1 cellular context compared by ENCODE assay signal in genomic region chr1:155940531-155940992, GRCh38.
TF ChIP-seq lines count a peak whose summit lies in the region.

No MANE protein-coding gene starts in this region.

TF ChIP-seq in HepG2, 621 proteins besides CTCF, POLR2A, EP300 and RAD21 (continued from another document and continues in another):
- TF ChIP-seq ZNF414 (CRISPR knock-in tag; IDR thresholded peaks at IDR 0.05) = no peak
- no peak for TF ChIP-seq RERE (CRISPR knock-in tag; IDR thresholded peaks at IDR 0.05; ENCODE audit: low read depth)
- TF ChIP-seq ONECUT2 (CRISPR knock-in tag; IDR thresholded peaks at IDR 0.05) = no peak
- TF ChIP-seq FOXK2 (IDR thresholded peaks at IDR 0.05) = no peak
- TF ChIP-seq ZNF652 (CRISPR knock-in tag; IDR thresholded peaks at IDR 0.05; ENCODE audit: borderline replicate concordance, low read depth) = no peak
- TF ChIP-seq ATF5 (CRISPR knock-in tag; IDR thresholded peaks at IDR 0.05; ENCODE audit: low read depth) = no peak
- TF ChIP-seq ZNF326 (CRISPR knock-in tag; IDR thresholded peaks at IDR 0.05; ENCODE audit: borderline replicate concordance) = no peak
- no peak for TF ChIP-seq ZNF567 (CRISPR knock-in tag; IDR thresholded peaks at IDR 0.05; ENCODE audit: borderline replicate concordance)
- TF ChIP-seq KDM5B (CRISPR knock-in tag; IDR thresholded peaks at IDR 0.05; ENCODE audit: borderline replicate concordance) = no peak
- no peak for TF ChIP-seq FIP1L1 (IDR thresholded peaks at IDR 0.05; ENCODE audit: borderline replicate concordance, insufficient read depth, low read depth, low read length)
- no peak for TF ChIP-seq XRCC5 (optimal IDR thresholded peaks at IDR 0.05; ENCODE audit: low read length)
- TF ChIP-seq SAFB2 (CRISPR knock-in tag; IDR thresholded peaks at IDR 0.05; ENCODE audit: borderline replicate concordance, low read depth) = peak; percentile 7; the same call in 1 of the 2 replicates
- 0 out of 2 replicates have a peak, but pooled peaks have one; percentile 40 for TF ChIP-seq ZNF143 (CRISPR knock-in tag; IDR thresholded peaks at IDR 0.05)
- no peak for TF ChIP-seq ZNF34 (CRISPR knock-in tag; IDR thresholded peaks at IDR 0.05; ENCODE audit: borderline replicate concordance)
- peak; percentile 66; the same call in 1 of the 2 replicates for TF ChIP-seq ZNF747 (CRISPR knock-in tag; IDR thresholded peaks at IDR 0.05; ENCODE audit: borderline replicate concordance)
- peak; percentile 68; the same call in 1 of the 2 replicates for TF ChIP-seq THAP11 (CRISPR knock-in tag; IDR thresholded peaks at IDR 0.05)
- no peak for TF ChIP-seq ZNF616 (CRISPR knock-in tag; IDR thresholded peaks at IDR 0.05; ENCODE audit: low read depth)
- TF ChIP-seq TAF15 (IDR thresholded peaks at IDR 0.05; ENCODE audit: low read depth, low read length, poor library complexity, severe bottlenecking) = no peak
- no peak for TF ChIP-seq MTF1 (CRISPR knock-in tag; IDR thresholded peaks at IDR 0.05)
- no peak for TF ChIP-seq ZNF337 (CRISPR knock-in tag; IDR thresholded peaks at IDR 0.05; ENCODE audit: borderline replicate concordance, low read depth)
- no peak for TF ChIP-seq ZNF367 (CRISPR knock-in tag; IDR thresholded peaks at IDR 0.05; ENCODE audit: borderline replicate concordance)
- TF ChIP-seq JARID2 (CRISPR knock-in tag; IDR thresholded peaks at IDR 0.05; ENCODE audit: insufficient replicate concordance) = no peak
- peak; percentile 92 for TF ChIP-seq ZSCAN29 (CRISPR knock-in tag; conservative IDR thresholded peaks at IDR 0.05)
- no peak for TF ChIP-seq ZNF781 (CRISPR knock-in tag; IDR thresholded peaks at IDR 0.05; ENCODE audit: borderline replicate concordance, not compliant biosample characterization)
- no peak for TF ChIP-seq ZFP36L1 (CRISPR knock-in tag; IDR thresholded peaks at IDR 0.05)
- no peak for TF ChIP-seq ZNF660 (CRISPR knock-in tag; IDR thresholded peaks at IDR 0.05; ENCODE audit: borderline replicate concordance, low read depth)
- TF ChIP-seq MED1 (CRISPR knock-in tag; IDR thresholded peaks at IDR 0.05) = peak; percentile 90
- no peak for TF ChIP-seq DBP (CRISPR knock-in tag; IDR thresholded peaks at IDR 0.05; ENCODE audit: not compliant biosample characterization)
- TF ChIP-seq PLRG1 (conservative IDR thresholded peaks at IDR 0.05) = no peak
- no peak for TF ChIP-seq STAG1 (CRISPR knock-in tag; IDR thresholded peaks at IDR 0.05)
- TF ChIP-seq STAT5B (CRISPR knock-in tag; IDR thresholded peaks at IDR 0.05) = no peak
- no peak for TF ChIP-seq KMT2A (CRISPR knock-in tag; IDR thresholded peaks at IDR 0.05)
- no peak for TF ChIP-seq DDIT3 (CRISPR knock-in tag; IDR thresholded peaks at IDR 0.05)
- TF ChIP-seq SP2 (CRISPR knock-in tag; IDR thresholded peaks at IDR 0.05) = no peak
- TF ChIP-seq ZNF780A (CRISPR knock-in tag; IDR thresholded peaks at IDR 0.05) = no peak
- TF ChIP-seq ZNF629 (CRISPR knock-in tag; conservative IDR thresholded peaks at IDR 0.05) = no peak
- no peak for TF ChIP-seq ZNF207 (IDR thresholded peaks at IDR 0.05; ENCODE audit: borderline replicate concordance)
- TF ChIP-seq HOXA3 (CRISPR knock-in tag; IDR thresholded peaks at IDR 0.05) = peak; percentile 80
- TF ChIP-seq BRF2 (CRISPR knock-in tag; IDR thresholded peaks at IDR 0.05) = no peak
- no peak for TF ChIP-seq GTF2F1 (IDR thresholded peaks at IDR 0.05; ENCODE audit: low read length)
- peak; percentile 53 for TF ChIP-seq HDAC2 (CRISPR knock-in tag; IDR thresholded peaks at IDR 0.05)
- TF ChIP-seq SP4 (CRISPR knock-in tag; IDR thresholded peaks at IDR 0.05) = no peak
- TF ChIP-seq TRIM24 (CRISPR knock-in tag; IDR thresholded peaks at IDR 0.05) = no peak
- TF ChIP-seq SKIL (CRISPR knock-in tag; IDR thresholded peaks at IDR 0.05; ENCODE audit: borderline replicate concordance) = no peak
- TF ChIP-seq ASH2L (IDR thresholded peaks at IDR 0.05; ENCODE audit: insufficient read length, low read depth, low read length) = peak; percentile 31
- no peak for TF ChIP-seq ZNF513 (CRISPR knock-in tag; conservative IDR thresholded peaks at IDR 0.05)
- TF ChIP-seq FOSL1 (CRISPR knock-in tag; IDR thresholded peaks at IDR 0.05; ENCODE audit: borderline replicate concordance) = no peak
- no peak for TF ChIP-seq ZNF891 (CRISPR knock-in tag; IDR thresholded peaks at IDR 0.05)
- peak; percentile 61; the same call in 1 of the 2 replicates for TF ChIP-seq SP5 (CRISPR knock-in tag; IDR thresholded peaks at IDR 0.05; ENCODE audit: borderline replicate concordance, low read depth)
- TF ChIP-seq KDM5A (IDR thresholded peaks at IDR 0.05; ENCODE audit: borderline replicate concordance, low read length) = no peak
- TF ChIP-seq ZNF101 (CRISPR knock-in tag; IDR thresholded peaks at IDR 0.05; ENCODE audit: borderline replicate concordance, low read depth) = no peak
- TF ChIP-seq ZNF761 (CRISPR knock-in tag; conservative IDR thresholded peaks at IDR 0.05) = no peak
- TF ChIP-seq ZNF562 (CRISPR knock-in tag; IDR thresholded peaks at IDR 0.05; ENCODE audit: borderline replicate concordance) = no peak
- no peak for TF ChIP-seq REXO4 (CRISPR knock-in tag; IDR thresholded peaks at IDR 0.05; ENCODE audit: borderline replicate concordance)
- TF ChIP-seq SIX4 (CRISPR knock-in tag; IDR thresholded peaks at IDR 0.05) = peak; percentile 14; the same call in 1 of the 2 replicates
- no peak for TF ChIP-seq ZNF484 (CRISPR knock-in tag; IDR thresholded peaks at IDR 0.05; ENCODE audit: borderline replicate concordance, low read depth)
- no peak for TF ChIP-seq ZNF33B (CRISPR knock-in tag; IDR thresholded peaks at IDR 0.05)
- TF ChIP-seq MAFK (conservative IDR thresholded peaks at IDR 0.05 in 1 of 2, IDR thresholded peaks at IDR 0.05 in 1 of 2; ENCODE audit: low read length in 2 of 2) = no peak
- TF ChIP-seq ZMAT3 (CRISPR knock-in tag; conservative IDR thresholded peaks at IDR 0.05) = peak; percentile 20; the same call in 1 of the 2 replicates
- TF ChIP-seq NR2C2 (CRISPR knock-in tag; IDR thresholded peaks at IDR 0.05; ENCODE audit: borderline replicate concordance) = no peak; the same call in 1 of the 2 replicates
- no peak for TF ChIP-seq IRF9 (CRISPR knock-in tag; IDR thresholded peaks at IDR 0.05; ENCODE audit: borderline replicate concordance)
- TF ChIP-seq ZSCAN9 (CRISPR knock-in tag; IDR thresholded peaks at IDR 0.05; ENCODE audit: borderline replicate concordance) = 0 out of 2 replicates have a peak, but pooled peaks have one; percentile 38
- TF ChIP-seq NR2F6 (IDR thresholded peaks at IDR 0.05) = peak; percentile 34; the same call in 1 of the 2 replicates
- peak; percentile 41; the same call in 1 of the 2 replicates for TF ChIP-seq NR2F6 (CRISPR knock-in tag; IDR thresholded peaks at IDR 0.05)
